8 cellular contexts compared by ENCODE assay signal in genomic region chr12:13100882-13101769, GRCh38. TPM values are rescaled to one million over a fixed set of nuclear protein-coding genes. Genes with fewer than 3 reads are reported as not detected.
DNase-seq lines count a peak whose midpoint lies in the region; ATAC-seq, FAIRE-seq and TF ChIP-seq lines count a peak whose summit lies in the region.

No MANE protein-coding gene starts in this region.

- peak; percentile 85 for DNase-seq in GM10266 (ENCODE audit: extremely low spot score)
- peak; percentile 78 for DNase-seq in HFF-Myc (ENCODE audit: extremely low read depth, low read depth)
- DNase-seq in MV-4-11 (lab: John Stamatoyannopoulos, UW), result peak; percentile 95
- DNase-seq in T-helper 1 cell, result peak; percentile 87 to 94 (median 90)
- peak; percentile 71 for DNase-seq in amniotic stem cell (lab: John Stamatoyannopoulos, UW)
- peak; percentile 95 for DNase-seq in left ventricle myocardium superior
- peak; percentile 90 for DNase-seq in pulmonary artery endothelial cell (ENCODE audit: low read depth, low spot score)
- DNase-seq in urothelium cell line (ENCODE audit: low spot score), result peak; percentile 97

- peak; percentile 93 for FAIRE-seq in urothelium cell line (lab: Jason Lieb, UNC)

- peak overlapping the region; percentile 49 for H3K4me3 ChIP-seq in HFF-Myc (replicated peaks; ENCODE audit: low read depth, low read length)

- ATAC-seq in left ventricle myocardium superior, result peak; percentile 86

- intact Hi-C loops in left ventricle myocardium superior (cut with micrococcal nuclease), result loop anchor here (5.0 kb wide), 1 partner anchor 96 kb away; the partner anchor contains the start of gene EMP1

- no peak for TF ChIP-seq CTCF in GM10266 (IDR thresholded peaks at IDR 0.05; ENCODE audit: control insufficient read depth, insufficient read depth, low read depth, missing control alignments)
- TF ChIP-seq CTCF in HFF-Myc (IDR thresholded peaks at IDR 0.05; ENCODE audit: low read depth, low read length, missing control alignments), result no peak

RNA-seq across cellular contexts. Expression of gene GSG1, which starts 2.3 kb away (rescaled TPM):
- total RNA-seq in left ventricle myocardium superior, result not detected
- not detected in 2 replicates for total RNA-seq in pulmonary artery endothelial cell

RNA-seq across cellular contexts. Expression of gene FAM234B, which starts 56.9 kb away (rescaled TPM):
- total RNA-seq in left ventricle myocardium superior (1.8 TPM), pulmonary artery endothelial cell (6.9 and 12.8 TPM in 2 replicates)

Comparison
In these comparisons a context has a peak if more than half of its experiments do, and no peak if none do; other contexts are left out.
1. Peak in every context shown above with its lines: DNase-seq, ATAC-seq and H3K4me3 ChIP-seq.